In genomic region chr6:6657085-6657819, GRCh38 we compare ENCODE assay signal across 13 cellular contexts.
DNase-seq lines count a peak whose midpoint lies in the region; ATAC-seq and TF ChIP-seq lines count a peak whose summit lies in the region.
"Had no signal": no experiment of that assay in that cellular context is flagged by ENCODE, and none has a peak within 500 bp of the region (broad histone marks: within the 10 kb centered on the region; RNA-seq: fewer than 3 reads in every experiment).

No MANE protein-coding gene starts in this region.

- H3K9me3 Mint-ChIP-seq in activated T-helper 1 cell treated with anti-CD3 and anti-CD28 coated beads, Interleukin-12 subunit alpha, Interleukin-12 subunit beta, Interleukin-2, Interleukin-4 antibody, amounts not matched to agents 30 ng/mL and 10 ng/mL and 1 ng/mL, durations not matched to agents 14 hours and 24 hours and 36 hours = no peaks in the 10 kb centered on the region
- peaks cover 0 to 3% (median 0%) of the 10 kb centered on the region in 7 donors for H3K9me3 Mint-ChIP-seq in naive B cell

- H3K4me1 Mint-ChIP-seq in activated T-helper 1 cell treated with anti-CD3 and anti-CD28 coated beads, Interleukin-12 subunit alpha, Interleukin-12 subunit beta, Interleukin-2, Interleukin-4 antibody, amounts not matched to agents 30 ng/mL and 10 ng/mL and 1 ng/mL, durations not matched to agents 14 hours and 24 hours and 36 hours (ENCODE audit: low read depth) = peaks cover 97% of the 10 kb centered on the region
- peaks cover 31 to 56% (median 37%) of the 10 kb centered on the region in 3 donors for H3K4me1 Mint-ChIP-seq in naive B cell

- peaks cover 10% of the 10 kb centered on the region for H3K36me3 Mint-ChIP-seq in activated T-helper 1 cell treated with anti-CD3 and anti-CD28 coated beads, Interleukin-12 subunit alpha, Interleukin-12 subunit beta, Interleukin-2, Interleukin-4 antibody, amounts not matched to agents 30 ng/mL and 10 ng/mL and 1 ng/mL, durations not matched to agents 14 hours and 24 hours and 36 hours (ENCODE audit: low read depth)
- H3K36me3 Mint-ChIP-seq in naive B cell = peaks cover 21 to 25% of the 10 kb centered on the region in 2 donors

- peak overlapping the region; percentile 3 for H3K4me3 Mint-ChIP-seq in activated T-helper 1 cell treated with anti-CD3 and anti-CD28 coated beads, Interleukin-12 subunit alpha, Interleukin-12 subunit beta, Interleukin-2, Interleukin-4 antibody, amounts not matched to agents 30 ng/mL and 10 ng/mL and 1 ng/mL, durations not matched to agents 14 hours and 24 hours and 36 hours
- H3K4me3 Mint-ChIP-seq in naive B cell = peak overlapping the region in 1 of 8 donors; percentile 42

- H3K4me3 ChIP-seq in GM12865 (ENCODE audit: low read depth, low read length) = no peak overlapping the region
- H3K4me3 ChIP-seq: thyroid gland had no signal

- no peak for ATAC-seq in naive B cell (ENCODE audit: low read depth in 2 of 2)
- no peak for ATAC-seq in HG03097 (IDR thresholded peaks at IDR 0.05; ENCODE audit: low FRiP score, unreplicated experiment)

- no peaks in the 10 kb centered on the region for H3K27me3 Mint-ChIP-seq in activated T-helper 1 cell treated with anti-CD3 and anti-CD28 coated beads, Interleukin-12 subunit alpha, Interleukin-12 subunit beta, Interleukin-2, Interleukin-4 antibody, amounts not matched to agents 30 ng/mL and 10 ng/mL and 1 ng/mL, durations not matched to agents 14 hours and 24 hours and 36 hours (ENCODE audit: insufficient read depth)
- no peaks in the 10 kb centered on the region for H3K27me3 Mint-ChIP-seq in naive B cell

- TF ChIP-seq CTCF in GM12865 (IDR thresholded peaks at IDR 0.05; ENCODE audit: insufficient read depth, low read depth, low read length, missing control alignments) = no peak

- intact Hi-C loops in activated T-helper 1 cell treated with anti-CD3 and anti-CD28 coated beads, Interleukin-12 subunit alpha, Interleukin-12 subunit beta, Interleukin-2, Interleukin-4 antibody, amounts not matched to agents 30 ng/mL and 10 ng/mL and 1 ng/mL, durations not matched to agents 14 hours and 24 hours and 36 hours (cut with micrococcal nuclease) = loop anchor here (1.0 to 10.0 kb wide), 4 partner anchors 28 to 1408 kb away; partner anchors contain the start of gene BLOC1S5
- intact Hi-C loops in head of caudate nucleus (cut with DNase I) = no loop called here

- H3K27ac Mint-ChIP-seq in activated T-helper 1 cell treated with anti-CD3 and anti-CD28 coated beads, Interleukin-12 subunit alpha, Interleukin-12 subunit beta, Interleukin-2, Interleukin-4 antibody, amounts not matched to agents 30 ng/mL and 10 ng/mL and 1 ng/mL, durations not matched to agents 14 hours and 24 hours and 36 hours = peak overlapping the region; percentile 100
- peak overlapping the region in 5 of 6 donors; percentile 36 to 87 (median 57) for H3K27ac Mint-ChIP-seq in naive B cell

- DNase-seq in DMS 273 (lab: John Stamatoyannopoulos, UW; ENCODE audit: unreplicated experiment) (peak; percentile 49), DMS 273 treated with DMSO at 0.1 percent for 48 hours (lab: John Stamatoyannopoulos, UW) (no peak), GM12865 (ENCODE audit: low read depth) (peak; percentile 25), naive B cell (no peak), C1 segment of cervical spinal cord (lab: John Stamatoyannopoulos, UW) (no peak), head of caudate nucleus (no peak)
- no peak for DNase-seq in activated T-helper 1 cell treated with anti-CD3 and anti-CD28 coated beads, Interleukin-12 subunit alpha, Interleukin-12 subunit beta, Interleukin-2, Interleukin-4 antibody, amounts not matched to agents 30 ng/mL and 10 ng/mL and 1 ng/mL, durations not matched to agents 14 hours and 24 hours and 36 hours (ENCODE audit: low spot score)
- DNase-seq: glutamatergic neuron, IMR-90, NCI-H1694 treated with DMSO at 0.1 percent for 48 hours, NCI-H69, thyroid gland had no signal

Comparison
In these comparisons a context has a peak if more than half of its experiments do, and no peak if none do; other contexts are left out.
1. DNase-seq: peak in DMS 273 (single experiment) and GM12865 (single experiment); none in DMS 273 treated with DMSO at 0.1 percent for 48 hours (single experiment), activated T-helper 1 cell treated with anti-CD3 and anti-CD28 coated beads, Interleukin-12 subunit alpha, Interleukin-12 subunit beta, Interleukin-2, Interleukin-4 antibody, amounts not matched to agents 30 ng/mL and 10 ng/mL and 1 ng/mL, durations not matched to agents 14 hours and 24 hours and 36 hours (single experiment), naive B cell (single experiment), C1 segment of cervical spinal cord (0 of 14) and head of caudate nucleus (0 of 42).